22 cellular contexts compared by ENCODE assay signal in genomic region chr4:156794863-156795262, GRCh38.
DNase-seq lines count a peak whose midpoint lies in the region; TF ChIP-seq lines count a peak whose summit lies in the region.
"Had no signal": no experiment of that assay in that cellular context is flagged by ENCODE, and none has a peak within 500 bp of the region (broad histone marks: within the 10 kb centered on the region; RNA-seq: fewer than 3 reads in every experiment).

No MANE protein-coding gene starts in this region.

- H2AFZ ChIP-seq in mesenchymal stem cell (ENCODE audit: low read depth, low read length): no peak overlapping the region

- no peak overlapping the region for H3K4me2 ChIP-seq in mesenchymal stem cell (ENCODE audit: low read length, poor library complexity, severe bottlenecking)
- H3K4me2 ChIP-seq: BLaER1 had no signal

- WGBS in mesenchymal stem cell: 97% methylated on average over 4 of the region's 4 CpGs

- CTCF ChIA-PET in HEK293 (lab: Yijun Ruan, JAX): interaction anchor here (0.6 to 0.8 kb wide), 3 partner anchors 47 to 175 kb away, joined by 3 to 5 read pairs (median 3); no protein-coding TSS in a partner anchor

- H3K9ac ChIP-seq in mesenchymal stem cell (ENCODE audit: low read length): no peak overlapping the region
- H3K9ac ChIP-seq: BLaER1 had no signal

- no peak for TF ChIP-seq CTCF in HEK293 (tag by site-specific recombination; IDR thresholded peaks at IDR 0.05)
- no peak for TF ChIP-seq CTCF in left ventricle myocardium inferior (IDR thresholded peaks at IDR 0.05; ENCODE audit: borderline replicate concordance)

- H2AK5ac ChIP-seq in mesenchymal stem cell (ENCODE audit: low read length, severe bottlenecking): no peak overlapping the region

- peak; percentile 5 for DNase-seq in NCI-H2196 (lab: John Stamatoyannopoulos, UW; ENCODE audit: unreplicated experiment)
- DNase-seq in NCI-H2196 treated with DMSO at 0.1 percent for 48 hours (lab: John Stamatoyannopoulos, UW; ENCODE audit: unreplicated experiment): no peak
- DNase-seq in NCI-H69 (lab: John Stamatoyannopoulos, UW): peak; percentile 32
- no peak for DNase-seq in left ventricle myocardium inferior
- DNase-seq in stimulated activated CD4-positive, alpha-beta T cell treated with anti-CD3 and anti-CD28 coated beads, Interleukin-2, amount 100 ng/mL, for 48 hours: no peak
- DNase-seq in amygdala (lab: John Stamatoyannopoulos, UW): no peak
- no peak for DNase-seq in mesenchymal stem cell
- DNase-seq: ACHN; CD4-positive, alpha-beta T cell; COR-L47; DMS79 treated with DMSO at 0.1 percent for 48 hours; KG1; NCI-H1105; NCI-H2029 treated with DMSO at 0.1 percent for 48 hours; NCI-H2171 treated with DMSO at 0.1 percent for 48 hours; NCI-H446 treated with DMSO at 0.1 percent for 48 hours; NCI-H748 treated with DMSO at 0.1 percent for 48 hours; Peyer's patch had no signal

- intact Hi-C loops in left ventricle myocardium inferior (cut with micrococcal nuclease): no loop called here

- no peak overlapping the region for H4K8ac ChIP-seq in mesenchymal stem cell (ENCODE audit: low read length)

- H3K9me3 ChIP-seq in HEK293 (ENCODE audit: control insufficient read depth, insufficient read depth, low read depth, low read length) (no peaks in the 10 kb centered on the region), left ventricle myocardium inferior (replicated peaks) (no peaks in the 10 kb centered on the region), mesenchymal stem cell (ENCODE audit: control insufficient read depth, low read length) (no peaks in the 10 kb centered on the region)
- H3K9me3 ChIP-seq: BLaER1, Peyer's patch, SJSA1 had no signal

- no peak overlapping the region for H2BK5ac ChIP-seq in mesenchymal stem cell (ENCODE audit: low read depth, low read length, poor library complexity, severe bottlenecking)

- H2BK12ac ChIP-seq in mesenchymal stem cell (ENCODE audit: low read length in 2 of 2): no peak overlapping the region

- H3K4me1 ChIP-seq in HEK293 (ENCODE audit: control insufficient read depth, insufficient read depth, low read length) (peaks cover 2% of the 10 kb centered on the region; the same call in 1 of the 2 replicates), left ventricle myocardium inferior (peaks cover 11% of the 10 kb centered on the region), mesenchymal stem cell (ENCODE audit: control insufficient read depth, insufficient read depth, low read depth, low read length) (no peaks in the 10 kb centered on the region)
- H3K4me1 ChIP-seq: BLaER1, Peyer's patch had no signal

- no peak overlapping the region for H2BK120ac ChIP-seq in mesenchymal stem cell (ENCODE audit: low read depth, low read length)

- H4K91ac ChIP-seq in mesenchymal stem cell (ENCODE audit: low read length): no peak overlapping the region

- no peak overlapping the region for H3K23ac ChIP-seq in mesenchymal stem cell (ENCODE audit: low read length in 2 of 2)

- H3K79me1 ChIP-seq in mesenchymal stem cell (replicated peaks; ENCODE audit: low read length, poor library complexity, severe bottlenecking): peaks cover 5% of the 10 kb centered on the region

- POLR2A ChIA-PET in HEK293 (lab: Yijun Ruan, JAX): no interaction called here

- H3K36me3 ChIP-seq in HEK293 (ENCODE audit: control insufficient read depth in 2 of 2, insufficient read depth in 1 of 2, low read length in 2 of 2) (no peaks in the 10 kb centered on the region), left ventricle myocardium inferior (no peaks in the 10 kb centered on the region), mesenchymal stem cell (ENCODE audit: control insufficient read depth in 1 of 2, insufficient read depth in 2 of 2, low read depth in 1 of 2, low read length in 2 of 2) (peaks cover 0 to 4% of the 10 kb centered on the region in 2 experiments)
- H3K36me3 ChIP-seq: BLaER1, Peyer's patch, SJSA1 had no signal

- H3K4ac ChIP-seq in mesenchymal stem cell (ENCODE audit: low read depth in 1 of 2, low read length in 2 of 2): no peak overlapping the region

- no peak overlapping the region for H3K18ac ChIP-seq in mesenchymal stem cell (ENCODE audit: low read depth in 1 of 2, low read length in 2 of 2)

- H3K27ac ChIP-seq in HEK293 (ENCODE audit: extremely low read depth, low read depth, low read length) (no peak overlapping the region), left ventricle myocardium inferior (replicated peaks) (peak overlapping the region; percentile 20), mesenchymal stem cell (ENCODE audit: low read length, poor library complexity, severe bottlenecking) (no peak overlapping the region)
- H3K27ac ChIP-seq: 22Rv1, BLaER1, Peyer's patch, SJSA1 had no signal

- H3K27me3 ChIP-seq in left ventricle myocardium inferior (ENCODE audit: low read depth): no peaks in the 10 kb centered on the region
- H3K27me3 ChIP-seq in mesenchymal stem cell (ENCODE audit: control insufficient read depth in 1 of 2, insufficient read depth in 1 of 2, low read length in 2 of 2): no peaks in the 10 kb centered on the region
- H3K27me3 ChIP-seq: BLaER1, Peyer's patch, SJSA1 had no signal

- H2BK15ac ChIP-seq in mesenchymal stem cell (ENCODE audit: low read depth, poor library complexity, severe bottlenecking): no peak overlapping the region

- H3K4me3 ChIP-seq in HEK293 (ENCODE audit: low read depth, low read length) (no peak overlapping the region), left ventricle myocardium inferior (no peak overlapping the region), mesenchymal stem cell (ENCODE audit: insufficient read depth in 1 of 2, low read depth in 1 of 2, low read length in 2 of 2) (no peak overlapping the region)
- H3K4me3 ChIP-seq: BLaER1, Peyer's patch, SJSA1 had no signal

- H3K14ac ChIP-seq in mesenchymal stem cell (ENCODE audit: low read length in 2 of 2): no peak overlapping the region

TF ChIP-seq in HEK293, 187 proteins besides CTCF, POLR2A, EP300 and RAD21:
- TF ChIP-seq, protein P1, sequence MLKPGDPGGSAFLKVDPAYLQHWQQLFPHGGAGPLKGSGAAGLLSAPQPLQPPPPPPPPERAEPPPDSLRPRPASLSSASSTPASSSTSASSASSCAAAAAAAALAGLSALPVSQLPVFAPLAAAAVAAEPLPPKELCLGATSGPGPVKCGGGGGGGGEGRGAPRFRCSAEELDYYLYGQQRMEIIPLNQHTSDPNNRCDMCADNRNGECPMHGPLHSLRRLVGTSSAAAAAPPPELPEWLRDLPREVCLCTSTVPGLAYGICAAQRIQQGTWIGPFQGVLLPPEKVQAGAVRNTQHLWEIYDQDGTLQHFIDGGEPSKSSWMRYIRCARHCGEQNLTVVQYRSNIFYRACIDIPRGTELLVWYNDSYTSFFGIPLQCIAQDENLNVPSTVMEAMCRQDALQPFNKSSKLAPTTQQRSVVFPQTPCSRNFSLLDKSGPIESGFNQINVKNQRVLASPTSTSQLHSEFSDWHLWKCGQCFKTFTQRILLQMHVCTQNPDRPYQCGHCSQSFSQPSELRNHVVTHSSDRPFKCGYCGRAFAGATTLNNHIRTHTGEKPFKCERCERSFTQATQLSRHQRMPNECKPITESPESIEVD (tag by site-specific recombination; IDR thresholded peaks at IDR 0.05): peak; percentile 61
- no peak for TF ChIP-seq KLF8 (tag by site-specific recombination; IDR thresholded peaks at IDR 0.05)

Comparison
In these comparisons a context has a peak if more than half of its experiments do, and no peak if none do; other contexts are left out.
1. DNase-seq: peak in NCI-H2196 (single experiment) and NCI-H69 (single experiment); none in NCI-H2196 treated with DMSO at 0.1 percent for 48 hours (single experiment), left ventricle myocardium inferior (single experiment), stimulated activated CD4-positive, alpha-beta T cell treated with anti-CD3 and anti-CD28 coated beads, Interleukin-2, amount 100 ng/mL, for 48 hours (0 of 2), amygdala (0 of 56) and mesenchymal stem cell (single experiment).